ENCODE assay signal across 8 cellular contexts in the genomic region with DNA sequence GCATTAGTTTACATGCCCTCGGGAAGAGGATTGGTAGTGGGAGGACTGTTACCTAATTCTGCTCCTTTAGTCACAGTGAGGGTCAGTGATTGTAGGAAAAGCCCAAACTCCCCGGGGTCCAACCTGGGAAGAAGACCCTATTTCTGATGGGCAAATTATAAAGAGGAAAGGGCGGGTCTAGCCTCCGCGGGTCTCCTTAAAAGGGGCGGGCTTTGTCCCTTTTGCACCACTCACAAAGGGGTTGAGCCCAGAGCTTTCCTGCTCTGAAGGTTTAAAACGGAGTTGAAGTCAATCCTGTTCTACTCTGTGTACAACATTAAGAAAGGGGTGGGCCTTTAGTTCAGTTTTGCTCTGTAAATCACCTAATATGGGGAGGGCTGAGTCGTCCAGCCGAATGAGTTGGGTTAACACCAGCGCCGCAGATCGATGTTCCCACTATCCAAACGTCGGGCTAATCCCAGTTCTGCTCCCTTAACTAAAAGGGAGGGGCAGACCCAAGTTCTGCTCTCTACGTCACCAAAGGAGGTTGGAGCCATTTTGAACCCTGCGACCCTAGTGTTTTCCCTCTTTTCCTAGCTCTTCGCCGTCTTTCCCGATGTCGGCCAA. TPM values are rescaled to one million over a fixed set of nuclear protein-coding genes. Genes with fewer than 3 reads are reported as not detected.
DNase-seq lines count a peak whose midpoint lies in the region; ATAC-seq and TF ChIP-seq lines count a peak whose summit lies in the region.

No MANE protein-coding gene starts in this region.

- H3F3A ChIP-seq in Loucy (ENCODE audit: low read depth), result peaks cover 4% of the 10 kb centered on the region; the same call in 1 of the 2 replicates

- H3K27me3 Mint-ChIP-seq in T-helper 17 cell (no peaks in the 10 kb centered on the region), endothelial cell (ENCODE audit: unreplicated experiment) (peaks cover 12% of the 10 kb centered on the region)
- no peaks in the 10 kb centered on the region for H3K27me3 Mint-ChIP-seq in natural killer cell treated with Interleukin-12 subunit alpha and Interleukin-12 subunit beta and Interleukin-15 and Interleukin-18, amount 100 ng/mL, for 72 hours

- ATAC-seq in T-helper 17 cell (peak; percentile 8), GM18511 (IDR thresholded peaks at IDR 0.05; ENCODE audit: unreplicated experiment) (no peak)
- ATAC-seq in natural killer cell treated with Interleukin-12 subunit alpha and Interleukin-12 subunit beta and Interleukin-15 and Interleukin-18, amount 100 ng/mL, for 72 hours, result no peak

- TF ChIP-seq CTCF in Loucy (conservative IDR thresholded peaks at IDR 0.05; ENCODE audit: low read length), result no peak
- no peak for TF ChIP-seq CTCF in endothelial cell (IDR thresholded peaks at IDR 0.05; ENCODE audit: unreplicated experiment)

- H3K4me3 Mint-ChIP-seq in T-helper 17 cell (peak overlapping the region; percentile 98), endothelial cell (ENCODE audit: unreplicated experiment) (peak overlapping the region; percentile 98)
- peak overlapping the region; percentile 93 for H3K4me3 Mint-ChIP-seq in natural killer cell treated with Interleukin-12 subunit alpha and Interleukin-12 subunit beta and Interleukin-15 and Interleukin-18, amount 100 ng/mL, for 72 hours

- no peaks in the 10 kb centered on the region for H3K36me3 ChIP-seq in Loucy (ENCODE audit: insufficient read depth, low read length)

- peaks cover 47% of the 10 kb centered on the region for H3K4me1 ChIP-seq in Loucy (ENCODE audit: insufficient read depth, low read length, poor library complexity, severe bottlenecking)

- H3K27ac Mint-ChIP-seq in T-helper 17 cell (peak overlapping the region; percentile 98), endothelial cell (ENCODE audit: unreplicated experiment) (peak overlapping the region; percentile 95)
- H3K27ac Mint-ChIP-seq in natural killer cell treated with Interleukin-12 subunit alpha and Interleukin-12 subunit beta and Interleukin-15 and Interleukin-18, amount 100 ng/mL, for 72 hours, result peak overlapping the region; percentile 92 to 95

- no peaks in the 10 kb centered on the region for H3K9me3 Mint-ChIP-seq in endothelial cell (ENCODE audit: unreplicated experiment)
- H3K9me3 Mint-ChIP-seq in natural killer cell treated with Interleukin-12 subunit alpha and Interleukin-12 subunit beta and Interleukin-15 and Interleukin-18, amount 100 ng/mL, for 72 hours, result no peaks in the 10 kb centered on the region

- H3K9me2 ChIP-seq in Loucy (replicated peaks; ENCODE audit: low read depth, low read length), result no peaks in the 10 kb centered on the region

- peak overlapping the region; percentile 88 for H3K4me2 ChIP-seq in Loucy (ENCODE audit: low read depth, low read length, poor library complexity, severe bottlenecking)

- H3K4me1 Mint-ChIP-seq in T-helper 17 cell, result peaks cover 72% of the 10 kb centered on the region
- H3K4me1 Mint-ChIP-seq in endothelial cell (ENCODE audit: unreplicated experiment), result peaks cover 72% of the 10 kb centered on the region
- H3K4me1 Mint-ChIP-seq in natural killer cell treated with Interleukin-12 subunit alpha and Interleukin-12 subunit beta and Interleukin-15 and Interleukin-18, amount 100 ng/mL, for 72 hours (ENCODE audit: low read depth in 2 of 2), result peaks cover 56 to 61% of the 10 kb centered on the region in 2 donors

- peak overlapping the region; percentile 88 for H3K4me3 ChIP-seq in Loucy (ENCODE audit: low read length, poor library complexity, severe bottlenecking)

- no peaks in the 10 kb centered on the region for H3K27me3 ChIP-seq in Loucy (ENCODE audit: insufficient read depth, low read length, poor library complexity, severe bottlenecking)

- DNase-seq in NCI-H526 (lab: John Stamatoyannopoulos, UW), result peak; percentile 77 to 85
- no peak for DNase-seq in NCI-H526 treated with DMSO at 0.1 percent for 48 hours (lab: John Stamatoyannopoulos, UW)
- no peak for DNase-seq in T-helper 17 cell
- DNase-seq in endothelial cell (ENCODE audit: low spot score), result no peak
- DNase-seq in natural killer cell treated with Interleukin-12 subunit alpha and Interleukin-12 subunit beta and Interleukin-15 and Interleukin-18, amount 100 ng/mL, for 72 hours (ENCODE audit: low spot score), result no peak
- DNase-seq in AG20443 (ENCODE audit: low spot score), result no peak

- H3K36me3 Mint-ChIP-seq in T-helper 17 cell (ENCODE audit: low read depth) (peaks cover 6% of the 10 kb centered on the region), endothelial cell (ENCODE audit: low read depth, unreplicated experiment) (peaks cover 7% of the 10 kb centered on the region)
- H3K36me3 Mint-ChIP-seq in natural killer cell treated with Interleukin-12 subunit alpha and Interleukin-12 subunit beta and Interleukin-15 and Interleukin-18, amount 100 ng/mL, for 72 hours, result no peaks in the 10 kb centered on the region

- H3K9ac ChIP-seq in Loucy (ENCODE audit: low read depth, low read length, poor library complexity, severe bottlenecking), result peak overlapping the region; percentile 98

- H3K79me2 ChIP-seq in Loucy (ENCODE audit: insufficient read depth, low read length), result peaks cover 64% of the 10 kb centered on the region

- H2AFZ ChIP-seq in Loucy (ENCODE audit: low read length), result peak overlapping the region; percentile 81

- H3K9me3 ChIP-seq in Loucy (ENCODE audit: insufficient read depth, low read depth, low read length), result no peaks in the 10 kb centered on the region
- H3K9me3 ChIP-seq in T-helper 17 cell (ENCODE audit: control insufficient read depth, low read length, poor library complexity, severe bottlenecking), result no peaks in the 10 kb centered on the region

- no peaks in the 10 kb centered on the region for H4K20me1 ChIP-seq in Loucy (ENCODE audit: insufficient read depth, low read length, poor library complexity, severe bottlenecking)

RNA-seq across cellular contexts. Expression of a gene that starts 0.9 kb away (rescaled TPM):
- total RNA-seq in T-helper 17 cell (10 to 100 TPM; 20.9 to 30.0 TPM), endothelial cell (ENCODE audit: unreplicated experiment) (44.4 TPM)
- 10 to 100 TPM; 41.0 to 53.3 TPM for total RNA-seq in natural killer cell treated with Interleukin-12 subunit alpha and Interleukin-12 subunit beta and Interleukin-15 and Interleukin-18, amount 100 ng/mL, for 72 hours

RNA-seq across cellular contexts. Expression of a gene that starts 1.4 kb away (rescaled TPM):
- 10 to 100 TPM; 22.7 to 54.2 TPM for total RNA-seq in T-helper 17 cell
- total RNA-seq in endothelial cell (ENCODE audit: unreplicated experiment), result 93.3 TPM
- total RNA-seq in natural killer cell treated with Interleukin-12 subunit alpha and Interleukin-12 subunit beta and Interleukin-15 and Interleukin-18, amount 100 ng/mL, for 72 hours, result 10 to 100 TPM; 39.2 to 43.0 TPM

RNA-seq across cellular contexts. Expression of a gene that starts 6.8 kb away (rescaled TPM):
- total RNA-seq in T-helper 17 cell, result 10 to 100 TPM; 22.2 to 27.4 TPM
- total RNA-seq in endothelial cell (ENCODE audit: unreplicated experiment), result 42.2 TPM
- total RNA-seq in natural killer cell treated with Interleukin-12 subunit alpha and Interleukin-12 subunit beta and Interleukin-15 and Interleukin-18, amount 100 ng/mL, for 72 hours, result 10 to 100 TPM; 15.0 to 29.7 TPM

RNA-seq across cellular contexts. Expression of a gene that starts 12.7 kb away (rescaled TPM):
- 100 to 1,000 TPM; 103 to 110 TPM for total RNA-seq in T-helper 17 cell
- total RNA-seq in endothelial cell (ENCODE audit: unreplicated experiment), result 308 TPM
- 10 to 100 TPM; 64.1 to 89.4 TPM for total RNA-seq in natural killer cell treated with Interleukin-12 subunit alpha and Interleukin-12 subunit beta and Interleukin-15 and Interleukin-18, amount 100 ng/mL, for 72 hours

RNA-seq across cellular contexts. Expression of a gene that starts 12.9 kb away (rescaled TPM):
- total RNA-seq in T-helper 17 cell, result 1 to 10 TPM; 9.6 to 9.7 TPM
- total RNA-seq in endothelial cell (ENCODE audit: unreplicated experiment), result 37.4 TPM
- total RNA-seq in natural killer cell treated with Interleukin-12 subunit alpha and Interleukin-12 subunit beta and Interleukin-15 and Interleukin-18, amount 100 ng/mL, for 72 hours, result 10 to 100 TPM in 1 of 2 donors, 1 to 10 TPM in 1; 8.3 to 15.0 TPM

Comparison
In these comparisons a context has a peak if more than half of its experiments do, and no peak if none do; other contexts are left out.
1. DNase-seq: peak in NCI-H526 (2 of 2); none in NCI-H526 treated with DMSO at 0.1 percent for 48 hours (single experiment), T-helper 17 cell (0 of 3), endothelial cell (single experiment), natural killer cell treated with Interleukin-12 subunit alpha and Interleukin-12 subunit beta and Interleukin-15 and Interleukin-18, amount 100 ng/mL, for 72 hours (single experiment) and AG20443 (single experiment).
2. Peak in every context shown above with its lines, with median percentiles within 50 percentile points of each other: H3K27ac Mint-ChIP-seq and H3K4me3 Mint-ChIP-seq.